ENCODE assay signal across 13 cellular contexts in the genomic region with DNA sequence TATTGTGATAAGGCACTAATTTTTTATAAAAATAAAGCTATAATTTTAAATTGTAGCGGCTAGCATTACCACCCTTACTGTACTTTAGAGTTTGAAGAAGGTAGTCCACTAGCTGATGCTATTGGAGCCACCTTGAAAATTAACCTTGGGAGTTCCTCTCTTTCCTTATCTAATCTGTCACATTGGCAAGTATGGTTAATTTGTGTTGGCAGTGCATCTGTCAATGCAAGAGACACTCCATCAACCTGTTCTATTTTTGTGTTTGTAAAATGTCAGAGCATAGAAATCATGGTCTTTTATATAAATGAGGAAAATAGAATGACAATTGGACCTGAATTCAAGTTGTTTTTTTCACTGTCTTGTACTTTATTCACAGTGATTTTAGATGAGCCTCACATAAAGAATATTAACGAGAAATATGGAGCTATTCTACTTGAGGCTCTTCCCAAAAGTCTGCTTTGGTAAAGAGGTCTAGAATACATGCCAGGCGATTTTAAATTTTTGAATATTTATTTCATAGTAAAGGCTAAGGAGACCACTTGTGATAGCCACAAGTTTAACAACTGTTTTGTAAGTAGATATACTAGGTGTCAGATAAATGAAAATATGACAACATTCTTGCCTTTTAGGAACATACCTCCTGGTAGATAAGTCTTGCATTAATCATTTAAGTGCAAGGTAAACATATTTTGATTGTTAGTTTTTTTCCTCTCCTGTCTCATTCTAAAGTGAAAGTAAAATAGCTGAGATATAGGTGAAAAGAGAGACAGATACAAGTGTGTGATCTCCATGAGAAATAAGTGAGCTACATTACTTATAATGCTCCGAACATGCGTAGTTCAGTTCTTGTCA. TPM values are rescaled to one million over a fixed set of nuclear protein-coding genes. Genes with fewer than 3 reads are reported as not detected.
DNase-seq lines count a peak whose midpoint lies in the region; ATAC-seq, FAIRE-seq and TF ChIP-seq lines count a peak whose summit lies in the region.
"Had no signal": no experiment of that assay in that cellular context is flagged by ENCODE, and none has a peak within 500 bp of the region (broad histone marks: within the 10 kb centered on the region; RNA-seq: fewer than 3 reads in every experiment).

No MANE protein-coding gene starts in this region.

- H3K4me3 ChIP-seq in BLaER1 (no peak overlapping the region), lower lobe of right lung (peak overlapping the region; percentile 1), gastroesophageal sphincter (peak overlapping the region in 1 of 2 donors; percentile 3)
- H3K4me3 ChIP-seq: upper lobe of right lung had no signal

- H3K4me1 ChIP-seq in BLaER1 (no peaks in the 10 kb centered on the region), lower lobe of right lung (peaks cover 8% of the 10 kb centered on the region), gastroesophageal sphincter (peaks cover 0 to 8% (median 0%) of the 10 kb centered on the region in 3 donors)
- H3K4me1 ChIP-seq: upper lobe of right lung had no signal

- peak; percentile 26 for FAIRE-seq in GM18507 (lab: Jason Lieb, UNC)

- peak overlapping the region; percentile 34; the same call in 1 of the 2 replicates for H3K4me2 ChIP-seq in BLaER1

- H3K9me3 ChIP-seq in BLaER1 (peaks cover 22% of the 10 kb centered on the region), lower lobe of right lung (peaks cover 16% of the 10 kb centered on the region), gastroesophageal sphincter (peaks cover 0 to 20% (median 0%) of the 10 kb centered on the region in 3 donors)

- intact Hi-C loops in lower lobe of right lung (cut with DNase I) = no loop called here

- TF ChIP-seq CTCF in lower lobe of right lung (IDR thresholded peaks at IDR 0.05) (no peak), gastroesophageal sphincter (IDR thresholded peaks at IDR 0.05) (no peak)

- H3K27me3 Mint-ChIP-seq in activated naive CD8-positive, alpha-beta T cell treated with anti-CD3 and anti-CD28 coated beads, Interleukin-2, amount 10 ng/mL, durations not matched to agents 7 days and 5 days = no peaks in the 10 kb centered on the region

- no peak for TF ChIP-seq POLR2A in gastroesophageal sphincter (IDR thresholded peaks at IDR 0.05)

- no peak for ATAC-seq in activated naive CD8-positive, alpha-beta T cell treated with anti-CD3 and anti-CD28 coated beads, Interleukin-2, amount 10 ng/mL, durations not matched to agents 7 days and 5 days (ENCODE audit: low read depth)
- ATAC-seq in lower lobe of right lung (peak in 1 of 2 donors; percentile 50), HG02623 (IDR thresholded peaks at IDR 0.05; ENCODE audit: unreplicated experiment) (no peak), GM21367 (IDR thresholded peaks at IDR 0.05; ENCODE audit: unreplicated experiment) (no peak), gastroesophageal sphincter (no peak)
- ATAC-seq: upper lobe of right lung had no signal

- H3K27ac Mint-ChIP-seq in activated naive CD8-positive, alpha-beta T cell treated with anti-CD3 and anti-CD28 coated beads, Interleukin-2, amount 10 ng/mL, durations not matched to agents 7 days and 5 days = peak overlapping the region; percentile 81
- H3K27ac Mint-ChIP-seq: nephron progenitor cell had no signal

- H4K20me1 ChIP-seq in BLaER1 = peaks cover 22% of the 10 kb centered on the region

- DNase-seq in GM18507 (ENCODE audit: extremely low spot score, insufficient read length, low read depth) (no peak), lower lobe of right lung (no peak), SKM-1 (lab: John Stamatoyannopoulos, UW; ENCODE audit: unreplicated experiment) (no peak)
- DNase-seq in activated naive CD8-positive, alpha-beta T cell treated with anti-CD3 and anti-CD28 coated beads, Interleukin-2, amount 10 ng/mL, durations not matched to agents 7 days and 5 days = no peak
- DNase-seq: activated CD8-positive, alpha-beta memory T cell treated with anti-CD3 and anti-CD28 coated beads for 24 hours; H7; nephron progenitor cell; upper lobe of right lung had no signal

- no peak overlapping the region for H3K9ac ChIP-seq in BLaER1

- H3K9me3 Mint-ChIP-seq in activated naive CD8-positive, alpha-beta T cell treated with anti-CD3 and anti-CD28 coated beads, Interleukin-2, amount 10 ng/mL, durations not matched to agents 7 days and 5 days = peaks cover 17% of the 10 kb centered on the region

- no peak for TF ChIP-seq EP300 in gastroesophageal sphincter (IDR thresholded peaks at IDR 0.05)

- 79 to 89% methylated on average over 4 to 5 of the region's 5 CpGs for WGBS in gastroesophageal sphincter (ENCODE audit: low coverage in 1 of 2), 2 donors

- H3K27me3 ChIP-seq in BLaER1 (no peaks in the 10 kb centered on the region), lower lobe of right lung (ENCODE audit: low read depth) (no peaks in the 10 kb centered on the region), gastroesophageal sphincter (no peaks in the 10 kb centered on the region)
- H3K27me3 ChIP-seq: upper lobe of right lung had no signal

- POLR2A ChIA-PET in activated naive CD8-positive, alpha-beta T cell treated with anti-CD3 and anti-CD28 coated beads, Interleukin-2, amount 10 ng/mL, durations not matched to agents 7 days and 5 days (lab: Charles Lee) = interaction anchor here (1.2 to 1.4 kb wide), 3 partner anchors 11 to 21 kb away, joined by 3 to 7 read pairs (median 6); partner anchors contain the start of gene GLCCI1

- peak overlapping the region; percentile 86 for H3K4me3 Mint-ChIP-seq in activated naive CD8-positive, alpha-beta T cell treated with anti-CD3 and anti-CD28 coated beads, Interleukin-2, amount 10 ng/mL, durations not matched to agents 7 days and 5 days
- H3K4me3 Mint-ChIP-seq: nephron progenitor cell had no signal

- H3K4me1 Mint-ChIP-seq in activated naive CD8-positive, alpha-beta T cell treated with anti-CD3 and anti-CD28 coated beads, Interleukin-2, amount 10 ng/mL, durations not matched to agents 7 days and 5 days = peaks cover 23% of the 10 kb centered on the region
- H3K4me1 Mint-ChIP-seq: nephron progenitor cell had no signal

- H3K27ac ChIP-seq in BLaER1 = no peak overlapping the region
- no peak overlapping the region for H3K27ac ChIP-seq in lower lobe of right lung
- no peak overlapping the region for H3K27ac ChIP-seq in gastroesophageal sphincter
- H3K27ac ChIP-seq: RWPE1, upper lobe of right lung had no signal

- peaks cover 20% of the 10 kb centered on the region for H3K36me3 Mint-ChIP-seq in activated naive CD8-positive, alpha-beta T cell treated with anti-CD3 and anti-CD28 coated beads, Interleukin-2, amount 10 ng/mL, durations not matched to agents 7 days and 5 days

- peaks cover 4% of the 10 kb centered on the region; the same call in 1 of the 2 replicates for H3K36me3 ChIP-seq in BLaER1
- H3K36me3 ChIP-seq in lower lobe of right lung = no peaks in the 10 kb centered on the region
- H3K36me3 ChIP-seq in gastroesophageal sphincter = no peaks in the 10 kb centered on the region
- H3K36me3 ChIP-seq: upper lobe of right lung had no signal

RNA-seq across cellular contexts. Expression of gene GLCCI1, which starts 20.8 kb away (rescaled TPM):
- total RNA-seq in activated naive CD8-positive, alpha-beta T cell treated with anti-CD3 and anti-CD28 coated beads, Interleukin-2, amount 10 ng/mL, durations not matched to agents 7 days and 5 days = 10 to 100 TPM; 30.0 to 38.1 TPM
- 63.9 TPM for total RNA-seq in lower lobe of right lung
- total RNA-seq in gastroesophageal sphincter = 10 to 100 TPM in 1 of 4 donors, 1 to 10 TPM in 3; 2.8 to 16.7 (median 5.2) TPM
